1 cellular context compared by ENCODE assay signal in genomic region chr10:112332509-112333228, GRCh38.
TF ChIP-seq lines count a peak whose summit lies in the region.

No MANE protein-coding gene starts in this region.

TF ChIP-seq in HepG2, 621 proteins besides CTCF, POLR2A, EP300 and RAD21 (continued from another document and continues in another):
- TF ChIP-seq ZNF639 (CRISPR knock-in tag; conservative IDR thresholded peaks at IDR 0.05) (no peak), KLF12 (CRISPR knock-in tag; IDR thresholded peaks at IDR 0.05; ENCODE audit: borderline replicate concordance) (no peak), ZNF24 (IDR thresholded peaks at IDR 0.05) (no peak), SRSF9 (IDR thresholded peaks at IDR 0.05; ENCODE audit: borderline replicate concordance, insufficient read depth, low read depth, low read length, poor library complexity, severe bottlenecking) (no peak), ATF4 (CRISPR knock-in tag; IDR thresholded peaks at IDR 0.05) (no peak), ZBTB43 (CRISPR knock-in tag; conservative IDR thresholded peaks at IDR 0.05) (no peak), CENPX (CRISPR knock-in tag; IDR thresholded peaks at IDR 0.05) (no peak), ZZZ3 (CRISPR knock-in tag; IDR thresholded peaks at IDR 0.05; ENCODE audit: borderline replicate concordance) (no peak), ZBTB3 (CRISPR knock-in tag; IDR thresholded peaks at IDR 0.05; ENCODE audit: borderline replicate concordance, low read depth) (no peak), ZNF713 (CRISPR knock-in tag; IDR thresholded peaks at IDR 0.05) (no peak), ZNF558 (CRISPR knock-in tag; IDR thresholded peaks at IDR 0.05; ENCODE audit: borderline replicate concordance) (no peak), ZNF878 (CRISPR knock-in tag; IDR thresholded peaks at IDR 0.05) (no peak), HOMEZ (CRISPR knock-in tag; IDR thresholded peaks at IDR 0.05; ENCODE audit: low read depth) (no peak), ISL2 (CRISPR knock-in tag; IDR thresholded peaks at IDR 0.05) (peak; percentile 21; the same call in 1 of the 2 replicates), GATAD1 (CRISPR knock-in tag; IDR thresholded peaks at IDR 0.05) (no peak), ZNF670 (CRISPR knock-in tag; IDR thresholded peaks at IDR 0.05; ENCODE audit: borderline replicate concordance) (no peak), KMT2B (CRISPR knock-in tag; IDR thresholded peaks at IDR 0.05) (no peak), ZFP36 (IDR thresholded peaks at IDR 0.05; ENCODE audit: borderline replicate concordance, low read depth, low read length, partially characterized antibody) (no peak), ZMYM3 (CRISPR knock-in tag; IDR thresholded peaks at IDR 0.05) (no peak), ZNF547 (CRISPR knock-in tag; IDR thresholded peaks at IDR 0.05) (no peak), TRAFD1 (CRISPR knock-in tag; IDR thresholded peaks at IDR 0.05; ENCODE audit: borderline replicate concordance) (no peak), FOSL2 (CRISPR knock-in tag; IDR thresholded peaks at IDR 0.05) (no peak), NR2F2 (IDR thresholded peaks at IDR 0.05; ENCODE audit: borderline replicate concordance, low read depth) (0 out of 2 replicates have a peak, but pooled peaks have one; percentile 12), CREB1 (IDR thresholded peaks at IDR 0.05) (no peak), CREB1 (CRISPR knock-in tag; IDR thresholded peaks at IDR 0.05) (peak; percentile 26; the same call in 1 of the 2 replicates), ATF7-NPFF (CRISPR knock-in tag; IDR thresholded peaks at IDR 0.05; ENCODE audit: low read depth) (no peak), ZNF790 (CRISPR knock-in tag; IDR thresholded peaks at IDR 0.05; ENCODE audit: borderline replicate concordance) (no peak), ZNF703 (CRISPR knock-in tag; IDR thresholded peaks at IDR 0.05; ENCODE audit: borderline replicate concordance) (no peak), NCOA5 (CRISPR knock-in tag; IDR thresholded peaks at IDR 0.05) (no peak)
- TF ChIP-seq, protein P1, sequence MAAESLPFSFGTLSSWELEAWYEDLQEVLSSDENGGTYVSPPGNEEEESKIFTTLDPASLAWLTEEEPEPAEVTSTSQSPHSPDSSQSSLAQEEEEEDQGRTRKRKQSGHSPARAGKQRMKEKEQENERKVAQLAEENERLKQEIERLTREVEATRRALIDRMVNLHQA (CRISPR knock-in tag; IDR thresholded peaks at IDR 0.05) = no peak
- TF ChIP-seq, protein P2, sequence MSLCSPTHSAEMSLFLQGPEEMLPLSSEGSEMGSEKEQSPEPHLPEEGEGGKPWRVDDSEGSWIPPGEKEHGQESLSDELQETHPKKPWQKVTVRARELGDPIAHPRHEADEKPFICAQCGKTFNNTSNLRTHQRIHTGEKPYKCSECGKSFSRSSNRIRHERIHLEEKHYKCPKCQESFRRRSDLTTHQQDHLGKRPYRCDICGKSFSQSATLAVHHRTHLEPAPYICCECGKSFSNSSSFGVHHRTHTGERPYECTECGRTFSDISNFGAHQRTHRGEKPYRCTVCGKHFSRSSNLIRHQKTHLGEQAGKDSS (CRISPR knock-in tag; IDR thresholded peaks at IDR 0.05; ENCODE audit: borderline replicate concordance, low read depth) = no peak
- TF ChIP-seq, protein P3, sequence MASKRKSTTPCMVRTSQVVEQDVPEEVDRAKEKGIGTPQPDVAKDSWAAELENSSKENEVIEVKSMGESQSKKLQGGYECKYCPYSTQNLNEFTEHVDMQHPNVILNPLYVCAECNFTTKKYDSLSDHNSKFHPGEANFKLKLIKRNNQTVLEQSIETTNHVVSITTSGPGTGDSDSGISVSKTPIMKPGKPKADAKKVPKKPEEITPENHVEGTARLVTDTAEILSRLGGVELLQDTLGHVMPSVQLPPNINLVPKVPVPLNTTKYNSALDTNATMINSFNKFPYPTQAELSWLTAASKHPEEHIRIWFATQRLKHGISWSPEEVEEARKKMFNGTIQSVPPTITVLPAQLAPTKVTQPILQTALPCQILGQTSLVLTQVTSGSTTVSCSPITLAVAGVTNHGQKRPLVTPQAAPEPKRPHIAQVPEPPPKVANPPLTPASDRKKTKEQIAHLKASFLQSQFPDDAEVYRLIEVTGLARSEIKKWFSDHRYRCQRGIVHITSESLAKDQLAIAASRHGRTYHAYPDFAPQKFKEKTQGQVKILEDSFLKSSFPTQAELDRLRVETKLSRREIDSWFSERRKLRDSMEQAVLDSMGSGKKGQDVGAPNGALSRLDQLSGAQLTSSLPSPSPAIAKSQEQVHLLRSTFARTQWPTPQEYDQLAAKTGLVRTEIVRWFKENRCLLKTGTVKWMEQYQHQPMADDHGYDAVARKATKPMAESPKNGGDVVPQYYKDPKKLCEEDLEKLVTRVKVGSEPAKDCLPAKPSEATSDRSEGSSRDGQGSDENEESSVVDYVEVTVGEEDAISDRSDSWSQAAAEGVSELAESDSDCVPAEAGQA (IDR thresholded peaks at IDR 0.05; ENCODE audit: low read depth) = no peak
- TF ChIP-seq, protein P3 (CRISPR knock-in tag; IDR thresholded peaks at IDR 0.05; ENCODE audit: borderline replicate concordance) = no peak
- TF ChIP-seq, protein P4, sequence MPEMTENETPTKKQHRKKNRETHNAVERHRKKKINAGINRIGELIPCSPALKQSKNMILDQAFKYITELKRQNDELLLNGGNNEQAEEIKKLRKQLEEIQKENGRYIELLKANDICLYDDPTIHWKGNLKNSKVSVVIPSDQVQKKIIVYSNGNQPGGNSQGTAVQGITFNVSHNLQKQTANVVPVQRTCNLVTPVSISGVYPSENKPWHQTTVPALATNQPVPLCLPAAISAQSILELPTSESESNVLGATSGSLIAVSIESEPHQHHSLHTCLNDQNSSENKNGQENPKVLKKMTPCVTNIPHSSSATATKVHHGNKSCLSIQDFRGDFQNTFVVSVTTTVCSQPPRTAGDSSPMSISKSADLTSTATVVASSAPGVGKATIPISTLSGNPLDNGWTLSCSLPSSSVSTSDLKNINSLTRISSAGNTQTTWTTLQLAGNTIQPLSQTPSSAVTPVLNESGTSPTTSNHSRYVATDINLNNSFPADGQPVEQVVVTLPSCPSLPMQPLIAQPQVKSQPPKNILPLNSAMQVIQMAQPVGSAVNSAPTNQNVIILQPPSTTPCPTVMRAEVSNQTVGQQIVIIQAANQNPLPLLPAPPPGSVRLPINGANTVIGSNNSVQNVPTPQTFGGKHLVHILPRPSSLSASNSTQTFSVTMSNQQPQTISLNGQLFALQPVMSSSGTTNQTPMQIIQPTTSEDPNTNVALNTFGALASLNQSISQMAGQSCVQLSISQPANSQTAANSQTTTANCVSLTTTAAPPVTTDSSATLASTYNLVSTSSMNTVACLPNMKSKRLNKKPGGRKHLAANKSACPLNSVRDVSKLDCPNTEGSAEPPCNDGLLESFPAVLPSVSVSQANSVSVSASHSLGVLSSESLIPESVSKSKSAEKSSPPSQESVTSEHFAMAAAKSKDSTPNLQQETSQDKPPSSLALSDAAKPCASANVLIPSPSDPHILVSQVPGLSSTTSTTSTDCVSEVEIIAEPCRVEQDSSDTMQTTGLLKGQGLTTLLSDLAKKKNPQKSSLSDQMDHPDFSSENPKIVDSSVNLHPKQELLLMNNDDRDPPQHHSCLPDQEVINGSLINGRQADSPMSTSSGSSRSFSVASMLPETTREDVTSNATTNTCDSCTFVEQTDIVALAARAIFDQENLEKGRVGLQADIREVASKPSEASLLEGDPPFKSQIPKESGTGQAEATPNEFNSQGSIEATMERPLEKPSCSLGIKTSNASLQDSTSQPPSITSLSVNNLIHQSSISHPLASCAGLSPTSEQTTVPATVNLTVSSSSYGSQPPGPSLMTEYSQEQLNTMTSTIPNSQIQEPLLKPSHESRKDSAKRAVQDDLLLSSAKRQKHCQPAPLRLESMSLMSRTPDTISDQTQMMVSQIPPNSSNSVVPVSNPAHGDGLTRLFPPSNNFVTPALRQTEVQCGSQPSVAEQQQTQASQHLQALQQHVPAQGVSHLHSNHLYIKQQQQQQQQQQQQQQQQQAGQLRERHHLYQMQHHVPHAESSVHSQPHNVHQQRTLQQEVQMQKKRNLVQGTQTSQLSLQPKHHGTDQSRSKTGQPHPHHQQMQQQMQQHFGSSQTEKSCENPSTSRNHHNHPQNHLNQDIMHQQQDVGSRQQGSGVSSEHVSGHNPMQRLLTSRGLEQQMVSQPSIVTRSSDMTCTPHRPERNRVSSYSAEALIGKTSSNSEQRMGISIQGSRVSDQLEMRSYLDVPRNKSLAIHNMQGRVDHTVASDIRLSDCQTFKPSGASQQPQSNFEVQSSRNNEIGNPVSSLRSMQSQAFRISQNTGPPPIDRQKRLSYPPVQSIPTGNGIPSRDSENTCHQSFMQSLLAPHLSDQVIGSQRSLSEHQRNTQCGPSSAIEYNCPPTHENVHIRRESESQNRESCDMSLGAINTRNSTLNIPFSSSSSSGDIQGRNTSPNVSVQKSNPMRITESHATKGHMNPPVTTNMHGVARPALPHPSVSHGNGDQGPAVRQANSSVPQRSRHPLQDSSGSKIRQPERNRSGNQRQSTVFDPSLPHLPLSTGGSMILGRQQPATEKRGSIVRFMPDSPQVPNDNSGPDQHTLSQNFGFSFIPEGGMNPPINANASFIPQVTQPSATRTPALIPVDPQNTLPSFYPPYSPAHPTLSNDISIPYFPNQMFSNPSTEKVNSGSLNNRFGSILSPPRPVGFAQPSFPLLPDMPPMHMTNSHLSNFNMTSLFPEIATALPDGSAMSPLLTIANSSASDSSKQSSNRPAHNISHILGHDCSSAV (CRISPR knock-in tag; IDR thresholded peaks at IDR 0.05; ENCODE audit: borderline replicate concordance) = no peak
